31 cellular contexts compared by ENCODE assay signal in the genomic region with DNA sequence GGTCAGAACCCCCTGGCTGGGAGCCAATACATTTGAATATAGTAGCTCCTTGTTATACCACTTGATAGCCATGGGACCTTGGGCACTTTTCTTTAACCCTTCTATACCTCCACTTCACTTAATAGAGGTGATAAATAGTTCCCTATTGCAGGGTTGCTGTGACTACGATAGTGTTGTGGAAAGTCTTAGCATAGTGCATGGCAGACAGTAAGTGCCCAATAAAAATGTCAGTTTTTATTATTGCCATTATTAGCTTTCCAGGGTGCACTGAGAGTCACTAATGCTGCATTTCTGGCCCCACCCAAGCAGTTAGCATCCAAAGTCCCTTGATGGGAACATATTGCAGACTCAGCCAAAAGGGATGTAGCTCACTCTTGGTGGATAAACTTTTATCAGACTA. TPM values are rescaled to one million over a fixed set of nuclear protein-coding genes. Genes with fewer than 3 reads are reported as not detected.
"Had no signal": no experiment of that assay in that cellular context is flagged by ENCODE, and none has a peak within 500 bp of the region (broad histone marks: within the 10 kb centered on the region; RNA-seq: fewer than 3 reads in every experiment).

No MANE protein-coding gene starts in this region.

- DNase-seq: heart left ventricle; kidney glomerular epithelial cell; left cardiac atrium; left lung; lower lobe of right lung; mammary epithelial cell; mesenchymal stem cell; naive B cell; natural killer cell; nephron progenitor cell; occipital lobe; ovary; stimulated activated CD4-positive, alpha-beta T cell treated with anti-CD3 and anti-CD28 coated beads, Interleukin-1b, Interleukin-23, amount 100 ng/mL, for 48 hours; stimulated activated CD4-positive, alpha-beta T cell treated with anti-CD3 and anti-CD28 coated beads, Interleukin-2, amount 100 ng/mL, for 48 hours; stimulated activated CD4-positive, alpha-beta T cell treated with anti-CD3 and anti-CD28 coated beads, Interleukin-4, amount 100 ng/mL, for 4 hours; stimulated activated CD8-positive, alpha-beta memory T cell treated with anti-CD3 and anti-CD28 coated beads, Interleukin-4, amount 100 ng/mL, for 48 hours; stimulated activated naive CD4-positive, alpha-beta T cell treated with Interleukin-2 at 50 U/mL for 16 hours; stimulated activated naive CD8-positive, alpha-beta T cell treated with anti-CD3 and anti-CD28 coated beads, Interleukin-15, amount 100 ng/mL, for 72 hours; substantia nigra; uterus had no signal

- H3K36me3 Mint-ChIP-seq: naive B cell; natural killer cell; neural progenitor cell; stimulated activated memory B cell treated with anti-CD40 and anti-IgM and Interleukin-4, amounts not matched to agents 10 μg/mL and 1 μg/mL and 100 μg/mL, for 72 hours; type B pancreatic cell had no signal

- H3K27ac ChIP-seq: left lung, lower lobe of right lung, neural progenitor cell, neutrophil, ovary, right atrium auricular region had no signal

- H3K27me3 Mint-ChIP-seq: progenitor cell of endocrine pancreas had no signal

- H3K4me3 Mint-ChIP-seq: naive B cell; natural killer cell; nephron progenitor cell; neural progenitor cell; stimulated activated memory B cell treated with anti-CD40 and anti-IgM and Interleukin-4, amounts not matched to agents 10 μg/mL and 1 μg/mL and 100 μg/mL, for 72 hours; stimulated activated naive CD8-positive, alpha-beta T cell treated with anti-CD3 and anti-CD28 coated beads, Interleukin-15, amount 100 ng/mL, for 72 hours; type B pancreatic cell had no signal

- H3K9ac ChIP-seq: neural progenitor cell had no signal

- H3K4me1 Mint-ChIP-seq: naive B cell; natural killer cell; stimulated activated memory B cell treated with anti-CD40 and anti-IgM and Interleukin-4, amounts not matched to agents 10 μg/mL and 1 μg/mL and 100 μg/mL, for 72 hours; stimulated activated naive CD8-positive, alpha-beta T cell treated with anti-CD3 and anti-CD28 coated beads, Interleukin-15, amount 100 ng/mL, for 72 hours had no signal

- ATAC-seq: heart left ventricle; left cardiac atrium; left lung; lower lobe of right lung; natural killer cell; sciatic nerve; stimulated activated memory B cell treated with anti-CD40 and anti-IgM and Interleukin-4, amounts not matched to agents 10 μg/mL and 1 μg/mL and 100 μg/mL, for 72 hours; stimulated activated naive CD8-positive, alpha-beta T cell treated with anti-CD3 and anti-CD28 coated beads, Interleukin-15, amount 100 ng/mL, for 72 hours had no signal

- H3K27me3 ChIP-seq: heart left ventricle, left lung, neural progenitor cell, ovary, right atrium auricular region, tibial nerve, uterus had no signal

- H3K9me3 Mint-ChIP-seq: natural killer cell; stimulated activated memory B cell treated with anti-CD40 and anti-IgM and Interleukin-4, amounts not matched to agents 10 μg/mL and 1 μg/mL and 100 μg/mL, for 72 hours; stimulated activated naive CD8-positive, alpha-beta T cell treated with anti-CD3 and anti-CD28 coated beads, Interleukin-15, amount 100 ng/mL, for 72 hours; type B pancreatic cell had no signal

- H3K36me3 ChIP-seq: heart left ventricle, left lung, lower lobe of right lung, neural progenitor cell, neutrophil, ovary, right atrium auricular region, tibial nerve, uterus had no signal

- H3K4me3 ChIP-seq: heart left ventricle, left lung, lower lobe of right lung, neural progenitor cell, ovary, right atrium auricular region, smooth muscle cell, tibial nerve, uterus had no signal

- H3K4me1 ChIP-seq: left lung, neural progenitor cell, uterus had no signal

- H3K27ac Mint-ChIP-seq: natural killer cell; nephron progenitor cell; neural progenitor cell; progenitor cell of endocrine pancreas; stimulated activated memory B cell treated with anti-CD40 and anti-IgM and Interleukin-4, amounts not matched to agents 10 μg/mL and 1 μg/mL and 100 μg/mL, for 72 hours; stimulated activated naive CD8-positive, alpha-beta T cell treated with anti-CD3 and anti-CD28 coated beads, Interleukin-15, amount 100 ng/mL, for 72 hours; type B pancreatic cell had no signal

- H3K9me3 ChIP-seq: heart left ventricle, left lung, lower lobe of right lung, neutrophil, ovary, right atrium auricular region, tibial nerve, uterus had no signal

RNA-seq across cellular contexts. Expression of gene TEKT3, which starts 41.5 kb away (rescaled TPM):
- total RNA-seq: mammary epithelial cell, pulmonary artery endothelial cell, right atrium auricular region had no signal
- polyA plus RNA-seq: liver, mammary epithelial cell had no signal
